Comparison of ENCODE assay signal across 16 cellular contexts in genomic region chr7:23133797-23134196, GRCh38. TPM values are rescaled to one million over a fixed set of nuclear protein-coding genes. Genes with fewer than 3 reads are reported as not detected.
DNase-seq lines count a peak whose midpoint lies in the region; ATAC-seq and TF ChIP-seq lines count a peak whose summit lies in the region.
"Had no signal": no experiment of that assay in that cellular context is flagged by ENCODE, and none has a peak within 500 bp of the region (broad histone marks: within the 10 kb centered on the region; RNA-seq: fewer than 3 reads in every experiment).

No MANE protein-coding gene starts in this region.

- H3K9ac ChIP-seq in neural progenitor cell, result no peak overlapping the region
- H3K9ac ChIP-seq: GM23248 had no signal

- H3K27ac Mint-ChIP-seq in GM23338 (no peak overlapping the region), neural progenitor cell (no peak overlapping the region)
- H3K27ac Mint-ChIP-seq: CD4-positive, alpha-beta memory T cell had no signal

- H2AFZ ChIP-seq in GM23338, result no peak overlapping the region
- H2AFZ ChIP-seq in neural progenitor cell (replicated peaks), result no peak overlapping the region
- H2AFZ ChIP-seq: GM23248 had no signal

- H3K36me3 Mint-ChIP-seq in GM23338 (ENCODE audit: low read depth), result peaks cover 31% of the 10 kb centered on the region
- peaks cover 36% of the 10 kb centered on the region for H3K36me3 Mint-ChIP-seq in neural progenitor cell

- H3K4me3 Mint-ChIP-seq in GM23338 (no peak overlapping the region), neural progenitor cell (no peak overlapping the region)
- H3K4me3 Mint-ChIP-seq: CD4-positive, alpha-beta memory T cell; H9 had no signal

- H3K27me3 Mint-ChIP-seq in GM23338 (ENCODE audit: insufficient read depth, low read depth, poor library complexity), result peaks cover 2% of the 10 kb centered on the region
- H3K27me3 Mint-ChIP-seq in neural progenitor cell (ENCODE audit: insufficient read depth, low read depth), result no peaks in the 10 kb centered on the region
- H3K27me3 Mint-ChIP-seq: CD4-positive, alpha-beta memory T cell had no signal

- H4K20me1 ChIP-seq in GM23338 (replicated peaks; ENCODE audit: insufficient read depth) (no peaks in the 10 kb centered on the region; the same call in 1 of the 2 replicates), neural progenitor cell (ENCODE audit: low read depth) (no peaks in the 10 kb centered on the region)

- DNase-seq in left ventricle myocardium inferior, result no peak
- no peak for DNase-seq in right atrium auricular region (ENCODE audit: low spot score)
- DNase-seq in GM23338 (ENCODE audit: low spot score), result no peak
- DNase-seq in fibroblast of peridontal ligament (ENCODE audit: extremely low read depth), result peak; percentile 8
- DNase-seq in stimulated activated CD4-positive, alpha-beta T cell treated with anti-CD3 and anti-CD28 coated beads, Interleukin-2, amount 100 ng/mL, for 48 hours, result no peak
- no peak for DNase-seq in neural progenitor cell (ENCODE audit: low spot score)
- DNase-seq: C1 segment of cervical spinal cord; Calu3; CD4-positive, alpha-beta memory T cell; COR-L47; DMS53; DMS79 treated with DMSO at 0.1 percent for 48 hours; GM23248; H9 had no signal

- ATAC-seq in GM23338, result no peak
- ATAC-seq: GM12878, HCT116 had no signal

- no peaks in the 10 kb centered on the region for H3K9me2 ChIP-seq in GM23338 (ENCODE audit: insufficient read depth)

- peaks cover 4% of the 10 kb centered on the region; the same call in 1 of the 3 replicates for H3K9me3 Mint-ChIP-seq in GM23338
- peaks cover 11% of the 10 kb centered on the region for H3K9me3 Mint-ChIP-seq in neural progenitor cell

- peaks cover 15% of the 10 kb centered on the region for H3K9me3 ChIP-seq in left ventricle myocardium inferior (replicated peaks)
- H3K9me3 ChIP-seq in right atrium auricular region, result no peaks in the 10 kb centered on the region
- no peaks in the 10 kb centered on the region for H3K9me3 ChIP-seq in neural progenitor cell (ENCODE audit: low read depth)

- no peak overlapping the region for H3K4me2 ChIP-seq in GM23338
- no peak overlapping the region for H3K4me2 ChIP-seq in neural progenitor cell

- H3K27ac ChIP-seq in left ventricle myocardium inferior (replicated peaks) (peak overlapping the region; percentile 77), right atrium auricular region (peak overlapping the region in 1 of 2 donors; percentile 54), GM23338 (ENCODE audit: low read depth) (peak overlapping the region; percentile 2; the same call in 1 of the 2 replicates), neural progenitor cell (no peak overlapping the region)
- H3K27ac ChIP-seq: GM23248 had no signal

- intact Hi-C loops in left ventricle myocardium inferior (cut with micrococcal nuclease), result no loop called here

- H3K36me3 ChIP-seq in left ventricle myocardium inferior (peaks cover 27% of the 10 kb centered on the region), right atrium auricular region (peaks cover 6% of the 10 kb centered on the region), GM23338 (ENCODE audit: insufficient read depth) (no peaks in the 10 kb centered on the region; the same call in 1 of the 2 replicates), neural progenitor cell (peaks cover 19% of the 10 kb centered on the region)

- H3F3A ChIP-seq in GM23338 (replicated peaks; ENCODE audit: low read depth), result no peaks in the 10 kb centered on the region
- no peaks in the 10 kb centered on the region for H3F3A ChIP-seq in neural progenitor cell (ENCODE audit: low read depth)

- no peak overlapping the region for H3K4me3 ChIP-seq in left ventricle myocardium inferior
- H3K4me3 ChIP-seq in right atrium auricular region, result no peak overlapping the region
- no peak overlapping the region for H3K4me3 ChIP-seq in GM23338
- no peak overlapping the region for H3K4me3 ChIP-seq in neural progenitor cell
- H3K4me3 ChIP-seq: GM12878, GM23248 had no signal

- TF ChIP-seq CTCF in left ventricle myocardium inferior (IDR thresholded peaks at IDR 0.05; ENCODE audit: borderline replicate concordance) (no peak), right atrium auricular region (IDR thresholded peaks at IDR 0.05) (no peak), GM23338 (conservative IDR thresholded peaks at IDR 0.05; ENCODE audit: low read depth in 2 of 2) (no peak), neural progenitor cell (IDR thresholded peaks at IDR 0.05) (no peak)

- H3K27me3 ChIP-seq in left ventricle myocardium inferior (ENCODE audit: low read depth) (no peaks in the 10 kb centered on the region), right atrium auricular region (no peaks in the 10 kb centered on the region), GM23338 (ENCODE audit: insufficient read depth) (no peaks in the 10 kb centered on the region), neural progenitor cell (no peaks in the 10 kb centered on the region)

- peaks cover 40% of the 10 kb centered on the region for H3K4me1 ChIP-seq in left ventricle myocardium inferior
- peaks cover 0 to 7% of the 10 kb centered on the region in 2 donors for H3K4me1 ChIP-seq in right atrium auricular region
- H3K4me1 ChIP-seq in GM23338 (ENCODE audit: insufficient read depth), result no peaks in the 10 kb centered on the region
- no peaks in the 10 kb centered on the region for H3K4me1 ChIP-seq in neural progenitor cell

- H3K79me2 ChIP-seq in GM23338 (replicated peaks; ENCODE audit: insufficient read depth) (peaks cover 7% of the 10 kb centered on the region; the same call in 1 of the 2 replicates), neural progenitor cell (ENCODE audit: low read depth) (no peaks in the 10 kb centered on the region)

- H3K4me1 Mint-ChIP-seq in GM23338 (peaks cover 18% of the 10 kb centered on the region), neural progenitor cell (no peaks in the 10 kb centered on the region)
- H3K4me1 Mint-ChIP-seq: CD4-positive, alpha-beta memory T cell had no signal

TF ChIP-seq in GM23338, 12 proteins besides CTCF, POLR2A, EP300 and RAD21 (continues in another document):
- TF ChIP-seq EZH2phosphoT487 (IDR thresholded peaks at IDR 0.05; ENCODE audit: unreplicated experiment) (no peak), ZNF331 (CRISPR knock-in tag; IDR thresholded peaks at IDR 0.05; ENCODE audit: low read depth) (no peak), JUNB (IDR thresholded peaks at IDR 0.05; ENCODE audit: unreplicated experiment) (no peak), ZNF114 (CRISPR knock-in tag; IDR thresholded peaks at IDR 0.05) (no peak), NANOG (IDR thresholded peaks at IDR 0.05; ENCODE audit: borderline replicate concordance) (no peak), EZH2 (IDR thresholded peaks at IDR 0.05; ENCODE audit: low read depth, unreplicated experiment) (no peak), STAT1 (IDR thresholded peaks at IDR 0.05; ENCODE audit: unreplicated experiment) (no peak), ETS1 (IDR thresholded peaks at IDR 0.05) (no peak), REST (IDR thresholded peaks at IDR 0.05; ENCODE audit: unreplicated experiment) (no peak), POLR2AphosphoS5 (IDR thresholded peaks at IDR 0.05; ENCODE audit: low read depth) (no peak), CREB1 (CRISPR knock-in tag; IDR thresholded peaks at IDR 0.05; ENCODE audit: low read depth) (no peak)

RNA-seq across cellular contexts. Expression of gene KLHL7, which starts 28.2 kb away (rescaled TPM):
- total RNA-seq in left ventricle myocardium inferior (150 TPM), right atrium auricular region (10 to 100 TPM; 37.3 to 87.6 TPM), neural progenitor cell (ENCODE audit: low replicate concordance) (96.7 and 117 TPM in 2 replicates)
- total RNA-seq in GM23338 (2014; rRNA removed; shearing (Covaris generic)), result 119 and 143 TPM in 2 replicates
- 85.8 and 92.5 TPM in 2 replicates for polyA plus RNA-seq in GM23338 (2016; fragmentation: Nextera tagmentation; extraction: Ambion mirVana)

RNA-seq across cellular contexts. Expression of gene NUP42, which starts 48.1 kb away (rescaled TPM):
- total RNA-seq in left ventricle myocardium inferior, result 20.3 TPM
- 10 to 100 TPM; 24.7 to 30.6 TPM for total RNA-seq in right atrium auricular region
- 42.7 and 44.7 TPM in 2 replicates for total RNA-seq in GM23338 (2014; rRNA removed; shearing (Covaris generic))
- 35.0 and 39.1 TPM in 2 replicates for polyA plus RNA-seq in GM23338 (2016; fragmentation: Nextera tagmentation; extraction: Ambion mirVana)
- total RNA-seq in neural progenitor cell (ENCODE audit: low replicate concordance), result 60.1 and 67.7 TPM in 2 replicates
